In genomic region chr5:33488558-33489355, GRCh38 we compare ENCODE assay signal across 24 cellular contexts.
"Had no signal": no experiment of that assay in that cellular context is flagged by ENCODE, and none has a peak within 500 bp of the region (broad histone marks: within the 10 kb centered on the region; RNA-seq: fewer than 3 reads in every experiment).

No MANE protein-coding gene starts in this region.

- ATAC-seq: activated CD8-positive, alpha-beta T cell treated with anti-CD3 and anti-CD28 coated beads for 36 hours; T-cell had no signal

- H3K4me3 ChIP-seq: SK-N-MC had no signal

- DNase-seq: activated CD4-positive, alpha-beta T cell treated with anti-CD3 and anti-CD28 coated beads for 4 hours; activated CD8-positive, alpha-beta memory T cell treated with anti-CD3 and anti-CD28 coated beads, Interleukin-2, amount 50 U/mL, for 4 hours; activated CD8-positive, alpha-beta T cell treated with anti-CD3 and anti-CD28 coated beads for 36 hours; activated gamma-delta T cell treated with Interleukin-2 at 50 U/mL for 16 hours; activated naive CD4-positive, alpha-beta T cell treated with anti-CD3 and anti-CD28 coated beads, Interleukin-2, amount 10 ng/mL, durations not matched to agents 7 days and 5 days; activated naive CD8-positive, alpha-beta T cell treated with anti-CD3 and anti-CD28 coated beads for 36 hours; activated T-cell treated with anti-CD3 and anti-CD28 coated beads, Interleukin-2, amount 50 U/mL, for 72 hours; NCI-H1092; NCI-H1417; NCI-H1930; NCI-H2171; NCI-H2227 treated with DMSO at 0.1 percent for 48 hours; NCI-H446 treated with DMSO at 0.1 percent for 48 hours; NCI-H524 treated with DMSO at 0.1 percent for 48 hours; NCI-H82; SIG-M5; T-cell; T-helper 2 cell; T1000 had no signal

- H3K36me3 Mint-ChIP-seq: activated naive CD4-positive, alpha-beta T cell treated with anti-CD3 and anti-CD28 coated beads, Interleukin-2, amount 10 ng/mL, durations not matched to agents 7 days and 5 days; IgD-negative memory B cell; T-cell had no signal

- H3K27me3 Mint-ChIP-seq: activated CD8-positive, alpha-beta T cell treated with anti-CD3 and anti-CD28 coated beads for 36 hours; activated naive CD4-positive, alpha-beta T cell treated with anti-CD3 and anti-CD28 coated beads, Interleukin-2, amount 10 ng/mL, durations not matched to agents 7 days and 5 days; activated naive CD8-positive, alpha-beta T cell treated with anti-CD3 and anti-CD28 coated beads for 36 hours; IgD-negative memory B cell; T-cell had no signal

- H3K4me1 ChIP-seq: breast epithelium had no signal

- H3K4me1 Mint-ChIP-seq: activated naive CD4-positive, alpha-beta T cell treated with anti-CD3 and anti-CD28 coated beads, Interleukin-2, amount 10 ng/mL, durations not matched to agents 7 days and 5 days; activated naive CD8-positive, alpha-beta T cell treated with anti-CD3 and anti-CD28 coated beads for 36 hours; T-cell had no signal

- H3K27ac ChIP-seq: breast epithelium, KMS-11, SK-N-MC had no signal

- H3K4me2 ChIP-seq: KMS-11 had no signal

- H3K4me3 Mint-ChIP-seq: activated CD8-positive, alpha-beta T cell treated with anti-CD3 and anti-CD28 coated beads for 36 hours; activated naive CD4-positive, alpha-beta T cell treated with anti-CD3 and anti-CD28 coated beads, Interleukin-2, amount 10 ng/mL, durations not matched to agents 7 days and 5 days; activated naive CD8-positive, alpha-beta T cell treated with anti-CD3 and anti-CD28 coated beads for 36 hours; activated T-cell treated with anti-CD3 and anti-CD28 coated beads, Interleukin-2, amount 50 U/mL, for 72 hours; IgD-negative memory B cell; T-cell had no signal

- H3K9me3 Mint-ChIP-seq: activated CD8-positive, alpha-beta T cell treated with anti-CD3 and anti-CD28 coated beads for 36 hours; activated naive CD4-positive, alpha-beta T cell treated with anti-CD3 and anti-CD28 coated beads, Interleukin-2, amount 10 ng/mL, durations not matched to agents 7 days and 5 days; activated naive CD8-positive, alpha-beta T cell treated with anti-CD3 and anti-CD28 coated beads for 36 hours; activated T-cell treated with anti-CD3 and anti-CD28 coated beads, Interleukin-2, amount 50 U/mL, for 72 hours; activated T-helper 2 cell treated with anti-CD3 and anti-CD28 coated beads, Interferon-gamma antibody, Interleukin-2, Interleukin-4, amounts not matched to agents 10 μg/mL and 5 μg/mL and 100 μg/mL, durations not matched to agents 14 hours and 24 hours and 36 hours; IgD-negative memory B cell; T-cell had no signal

- H3K9ac ChIP-seq: KMS-11 had no signal

- H3K27ac Mint-ChIP-seq: activated CD8-positive, alpha-beta T cell treated with anti-CD3 and anti-CD28 coated beads for 36 hours; activated naive CD4-positive, alpha-beta T cell treated with anti-CD3 and anti-CD28 coated beads, Interleukin-2, amount 10 ng/mL, durations not matched to agents 7 days and 5 days; activated naive CD8-positive, alpha-beta T cell treated with anti-CD3 and anti-CD28 coated beads for 36 hours; activated T-cell treated with anti-CD3 and anti-CD28 coated beads, Interleukin-2, amount 50 U/mL, for 72 hours; activated T-helper 2 cell treated with anti-CD3 and anti-CD28 coated beads, Interferon-gamma antibody, Interleukin-2, Interleukin-4, amounts not matched to agents 10 μg/mL and 5 μg/mL and 100 μg/mL, durations not matched to agents 14 hours and 24 hours and 36 hours; IgD-negative memory B cell; T-cell had no signal

- H3K36me3 ChIP-seq: breast epithelium had no signal

- H3K27me3 ChIP-seq: breast epithelium had no signal
